1 cellular context compared by ENCODE assay signal in the genomic region with DNA sequence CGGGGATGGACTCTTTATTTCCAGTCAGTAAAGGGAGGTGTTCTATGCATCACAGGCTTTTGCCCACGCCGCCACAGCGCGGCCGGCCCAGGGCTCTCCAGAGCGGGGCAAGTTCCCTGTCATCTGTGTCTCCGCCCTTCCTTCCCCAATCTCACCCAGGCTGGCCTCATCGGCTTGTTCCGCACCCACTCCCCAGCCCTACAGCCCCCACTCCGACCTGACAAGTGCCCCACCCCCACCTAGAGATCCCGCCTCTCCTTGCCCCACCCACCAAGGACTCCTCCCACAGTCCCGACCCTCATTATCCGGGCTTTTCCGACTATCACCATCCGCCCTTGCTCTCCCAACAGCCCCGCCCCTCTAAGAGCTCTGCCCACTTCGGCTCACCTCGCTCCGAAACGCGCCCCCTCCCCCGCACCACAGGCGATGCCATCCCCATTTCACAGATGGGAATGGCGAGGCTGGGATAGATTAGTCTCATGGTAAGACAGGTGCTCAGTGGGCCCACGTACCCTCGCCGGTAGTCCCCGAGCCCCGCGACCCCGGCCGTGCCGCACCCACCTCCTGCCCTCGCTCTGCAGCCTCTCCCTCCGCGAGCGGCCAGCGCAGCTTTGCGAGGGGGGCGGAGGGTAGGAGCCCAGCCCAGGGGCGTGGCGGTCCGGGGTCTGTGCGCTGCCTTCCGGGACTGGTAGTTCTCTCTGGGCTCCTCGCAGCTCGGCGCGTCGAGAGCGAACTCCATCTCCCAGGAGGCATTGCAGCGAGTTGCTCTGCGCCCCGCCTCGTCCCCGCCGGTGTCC.
TF ChIP-seq lines count a peak whose summit lies in the region.

A gene with protein sequence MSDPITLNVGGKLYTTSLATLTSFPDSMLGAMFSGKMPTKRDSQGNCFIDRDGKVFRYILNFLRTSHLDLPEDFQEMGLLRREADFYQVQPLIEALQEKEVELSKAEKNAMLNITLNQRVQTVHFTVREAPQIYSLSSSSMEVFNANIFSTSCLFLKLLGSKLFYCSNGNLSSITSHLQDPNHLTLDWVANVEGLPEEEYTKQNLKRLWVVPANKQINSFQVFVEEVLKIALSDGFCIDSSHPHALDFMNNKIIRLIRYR (minus strand): TSS at position 615 of the 797 bp plus-strand sequence. CDS start 14,072 bp downstream, outside the sequence.

TF ChIP-seq in HepG2, 621 proteins besides CTCF, POLR2A, EP300 and RAD21 (continued from another document and continues in another):
- TF ChIP-seq, protein P1, sequence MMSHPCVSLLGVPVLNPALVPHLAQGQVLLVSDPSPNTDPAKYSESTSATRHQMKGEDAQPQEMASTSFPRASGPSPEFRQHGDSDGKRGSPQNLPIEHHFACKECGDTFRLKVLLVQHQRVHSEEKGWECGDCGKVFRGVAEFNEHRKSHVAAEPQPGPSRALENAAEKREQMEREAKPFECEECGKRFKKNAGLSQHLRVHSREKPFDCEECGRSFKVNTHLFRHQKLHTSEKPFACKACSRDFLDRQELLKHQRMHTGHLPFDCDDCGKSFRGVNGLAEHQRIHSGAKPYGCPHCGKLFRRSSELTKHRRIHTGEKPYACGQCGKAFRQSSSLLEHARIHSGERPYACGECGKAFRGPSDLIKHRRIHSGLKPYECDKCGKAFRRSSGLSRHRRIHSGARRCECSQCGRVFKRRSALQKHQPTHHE (CRISPR knock-in tag; IDR thresholded peaks at IDR 0.05; ENCODE audit: borderline replicate concordance): peak; percentile 74; the same call in 1 of the 2 replicates
- TF ChIP-seq, protein P2, sequence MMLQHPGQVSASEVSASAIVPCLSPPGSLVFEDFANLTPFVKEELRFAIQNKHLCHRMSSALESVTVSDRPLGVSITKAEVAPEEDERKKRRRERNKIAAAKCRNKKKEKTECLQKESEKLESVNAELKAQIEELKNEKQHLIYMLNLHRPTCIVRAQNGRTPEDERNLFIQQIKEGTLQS (CRISPR knock-in tag; IDR thresholded peaks at IDR 0.05): no peak
- TF ChIP-seq, protein P3, sequence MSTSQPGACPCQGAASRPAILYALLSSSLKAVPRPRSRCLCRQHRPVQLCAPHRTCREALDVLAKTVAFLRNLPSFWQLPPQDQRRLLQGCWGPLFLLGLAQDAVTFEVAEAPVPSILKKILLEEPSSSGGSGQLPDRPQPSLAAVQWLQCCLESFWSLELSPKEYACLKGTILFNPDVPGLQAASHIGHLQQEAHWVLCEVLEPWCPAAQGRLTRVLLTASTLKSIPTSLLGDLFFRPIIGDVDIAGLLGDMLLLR (CRISPR knock-in tag; IDR thresholded peaks at IDR 0.05): peak; percentile 70; the same call in 1 of the 2 replicates
- TF ChIP-seq ZNF30 (CRISPR knock-in tag; IDR thresholded peaks at IDR 0.05): no peak
- no peak for TF ChIP-seq ZNF776 (CRISPR knock-in tag; IDR thresholded peaks at IDR 0.05)
- peak; percentile 5; the same call in 1 of the 2 replicates for TF ChIP-seq PHF21A (CRISPR knock-in tag; IDR thresholded peaks at IDR 0.05)
- TF ChIP-seq, protein P4, sequence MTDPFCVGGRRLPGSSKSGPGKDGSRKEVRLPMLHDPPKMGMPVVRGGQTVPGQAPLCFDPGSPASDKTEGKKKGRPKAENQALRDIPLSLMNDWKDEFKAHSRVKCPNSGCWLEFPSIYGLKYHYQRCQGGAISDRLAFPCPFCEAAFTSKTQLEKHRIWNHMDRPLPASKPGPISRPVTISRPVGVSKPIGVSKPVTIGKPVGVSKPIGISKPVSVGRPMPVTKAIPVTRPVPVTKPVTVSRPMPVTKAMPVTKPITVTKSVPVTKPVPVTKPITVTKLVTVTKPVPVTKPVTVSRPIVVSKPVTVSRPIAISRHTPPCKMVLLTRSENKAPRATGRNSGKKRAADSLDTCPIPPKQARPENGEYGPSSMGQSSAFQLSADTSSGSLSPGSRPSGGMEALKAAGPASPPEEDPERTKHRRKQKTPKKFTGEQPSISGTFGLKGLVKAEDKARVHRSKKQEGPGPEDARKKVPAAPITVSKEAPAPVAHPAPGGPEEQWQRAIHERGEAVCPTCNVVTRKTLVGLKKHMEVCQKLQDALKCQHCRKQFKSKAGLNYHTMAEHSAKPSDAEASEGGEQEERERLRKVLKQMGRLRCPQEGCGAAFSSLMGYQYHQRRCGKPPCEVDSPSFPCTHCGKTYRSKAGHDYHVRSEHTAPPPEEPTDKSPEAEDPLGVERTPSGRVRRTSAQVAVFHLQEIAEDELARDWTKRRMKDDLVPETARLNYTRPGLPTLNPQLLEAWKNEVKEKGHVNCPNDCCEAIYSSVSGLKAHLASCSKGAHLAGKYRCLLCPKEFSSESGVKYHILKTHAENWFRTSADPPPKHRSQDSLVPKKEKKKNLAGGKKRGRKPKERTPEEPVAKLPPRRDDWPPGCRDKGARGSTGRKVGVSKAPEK (CRISPR knock-in tag; IDR thresholded peaks at IDR 0.05; ENCODE audit: borderline replicate concordance): no peak
- TF ChIP-seq TBP (CRISPR knock-in tag; IDR thresholded peaks at IDR 0.05): no peak
- TF ChIP-seq, protein P5, sequence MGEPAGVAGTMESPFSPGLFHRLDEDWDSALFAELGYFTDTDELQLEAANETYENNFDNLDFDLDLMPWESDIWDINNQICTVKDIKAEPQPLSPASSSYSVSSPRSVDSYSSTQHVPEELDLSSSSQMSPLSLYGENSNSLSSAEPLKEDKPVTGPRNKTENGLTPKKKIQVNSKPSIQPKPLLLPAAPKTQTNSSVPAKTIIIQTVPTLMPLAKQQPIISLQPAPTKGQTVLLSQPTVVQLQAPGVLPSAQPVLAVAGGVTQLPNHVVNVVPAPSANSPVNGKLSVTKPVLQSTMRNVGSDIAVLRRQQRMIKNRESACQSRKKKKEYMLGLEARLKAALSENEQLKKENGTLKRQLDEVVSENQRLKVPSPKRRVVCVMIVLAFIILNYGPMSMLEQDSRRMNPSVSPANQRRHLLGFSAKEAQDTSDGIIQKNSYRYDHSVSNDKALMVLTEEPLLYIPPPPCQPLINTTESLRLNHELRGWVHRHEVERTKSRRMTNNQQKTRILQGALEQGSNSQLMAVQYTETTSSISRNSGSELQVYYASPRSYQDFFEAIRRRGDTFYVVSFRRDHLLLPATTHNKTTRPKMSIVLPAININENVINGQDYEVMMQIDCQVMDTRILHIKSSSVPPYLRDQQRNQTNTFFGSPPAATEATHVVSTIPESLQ (CRISPR knock-in tag; conservative IDR thresholded peaks at IDR 0.05): 0 out of 2 replicates have a peak, but pooled peaks have one; percentile 28
- no peak for TF ChIP-seq TGIF2 (CRISPR knock-in tag; IDR thresholded peaks at IDR 0.05)
- TF ChIP-seq HES4 (CRISPR knock-in tag; IDR thresholded peaks at IDR 0.05; ENCODE audit: borderline replicate concordance): no peak; the same call in 1 of the 2 replicates
- no peak for TF ChIP-seq CAMTA2 (CRISPR knock-in tag; IDR thresholded peaks at IDR 0.05; ENCODE audit: borderline replicate concordance)
- TF ChIP-seq ZNF816 (CRISPR knock-in tag; IDR thresholded peaks at IDR 0.05; ENCODE audit: borderline replicate concordance): peak; percentile 23; the same call in 1 of the 2 replicates
- TF ChIP-seq TP53 (CRISPR knock-in tag; conservative IDR thresholded peaks at IDR 0.05): no peak
- no peak for TF ChIP-seq PCBP2 (optimal IDR thresholded peaks at IDR 0.05; ENCODE audit: low read depth, low read length, poor library complexity, severe bottlenecking)
- no peak; the same call in 1 of the 2 replicates for TF ChIP-seq ZNF333 (CRISPR knock-in tag; IDR thresholded peaks at IDR 0.05; ENCODE audit: borderline replicate concordance)
- peak; percentile 100 for TF ChIP-seq ZNF629 (CRISPR knock-in tag; conservative IDR thresholded peaks at IDR 0.05)
- TF ChIP-seq SOX6 (IDR thresholded peaks at IDR 0.05): no peak
- peak; percentile 75 for TF ChIP-seq SOX6 (CRISPR knock-in tag; IDR thresholded peaks at IDR 0.05)
- peak; percentile 96 for TF ChIP-seq HDAC1 (CRISPR knock-in tag; IDR thresholded peaks at IDR 0.05)
- TF ChIP-seq, protein P6, sequence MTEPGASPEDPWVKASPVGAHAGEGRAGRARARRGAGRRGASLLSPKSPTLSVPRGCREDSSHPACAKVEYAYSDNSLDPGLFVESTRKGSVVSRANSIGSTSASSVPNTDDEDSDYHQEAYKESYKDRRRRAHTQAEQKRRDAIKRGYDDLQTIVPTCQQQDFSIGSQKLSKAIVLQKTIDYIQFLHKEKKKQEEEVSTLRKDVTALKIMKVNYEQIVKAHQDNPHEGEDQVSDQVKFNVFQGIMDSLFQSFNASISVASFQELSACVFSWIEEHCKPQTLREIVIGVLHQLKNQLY (CRISPR knock-in tag; IDR thresholded peaks at IDR 0.05): peak; percentile 63
- no peak for TF ChIP-seq RARG (CRISPR knock-in tag; IDR thresholded peaks at IDR 0.05; ENCODE audit: low read depth)
- TF ChIP-seq, protein P7, sequence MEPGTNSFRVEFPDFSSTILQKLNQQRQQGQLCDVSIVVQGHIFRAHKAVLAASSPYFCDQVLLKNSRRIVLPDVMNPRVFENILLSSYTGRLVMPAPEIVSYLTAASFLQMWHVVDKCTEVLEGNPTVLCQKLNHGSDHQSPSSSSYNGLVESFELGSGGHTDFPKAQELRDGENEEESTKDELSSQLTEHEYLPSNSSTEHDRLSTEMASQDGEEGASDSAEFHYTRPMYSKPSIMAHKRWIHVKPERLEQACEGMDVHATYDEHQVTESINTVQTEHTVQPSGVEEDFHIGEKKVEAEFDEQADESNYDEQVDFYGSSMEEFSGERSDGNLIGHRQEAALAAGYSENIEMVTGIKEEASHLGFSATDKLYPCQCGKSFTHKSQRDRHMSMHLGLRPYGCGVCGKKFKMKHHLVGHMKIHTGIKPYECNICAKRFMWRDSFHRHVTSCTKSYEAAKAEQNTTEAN (CRISPR knock-in tag; conservative IDR thresholded peaks at IDR 0.05): 0 out of 2 replicates have a peak, but pooled peaks have one; percentile 3
- TF ChIP-seq, protein P8, sequence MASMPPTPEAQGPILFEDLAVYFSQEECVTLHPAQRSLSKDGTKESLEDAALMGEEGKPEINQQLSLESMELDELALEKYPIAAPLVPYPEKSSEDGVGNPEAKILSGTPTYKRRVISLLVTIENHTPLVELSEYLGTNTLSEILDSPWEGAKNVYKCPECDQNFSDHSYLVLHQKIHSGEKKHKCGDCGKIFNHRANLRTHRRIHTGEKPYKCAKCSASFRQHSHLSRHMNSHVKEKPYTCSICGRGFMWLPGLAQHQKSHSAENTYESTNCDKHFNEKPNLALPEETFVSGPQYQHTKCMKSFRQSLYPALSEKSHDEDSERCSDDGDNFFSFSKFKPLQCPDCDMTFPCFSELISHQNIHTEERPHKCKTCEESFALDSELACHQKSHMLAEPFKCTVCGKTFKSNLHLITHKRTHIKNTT (CRISPR knock-in tag; IDR thresholded peaks at IDR 0.05): 0 out of 2 replicates have a peak, but pooled peaks have one; percentile 21
- TF ChIP-seq TAF15 (IDR thresholded peaks at IDR 0.05; ENCODE audit: low read depth, low read length, poor library complexity, severe bottlenecking): no peak
- TF ChIP-seq ZNF678 (CRISPR knock-in tag; IDR thresholded peaks at IDR 0.05): peak; percentile 45; the same call in 1 of the 2 replicates
- TF ChIP-seq IRF2 (CRISPR knock-in tag; IDR thresholded peaks at IDR 0.05): peak; percentile 72
- TF ChIP-seq, protein P9, sequence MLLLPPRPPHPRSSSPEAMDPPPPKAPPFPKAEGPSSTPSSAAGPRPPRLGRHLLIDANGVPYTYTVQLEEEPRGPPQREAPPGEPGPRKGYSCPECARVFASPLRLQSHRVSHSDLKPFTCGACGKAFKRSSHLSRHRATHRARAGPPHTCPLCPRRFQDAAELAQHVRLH (CRISPR knock-in tag; IDR thresholded peaks at IDR 0.05; ENCODE audit: borderline replicate concordance, low read depth): peak; percentile 92; the same call in 1 of the 2 replicates
- TF ChIP-seq GATAD2A (CRISPR knock-in tag; IDR thresholded peaks at IDR 0.05): no peak
- TF ChIP-seq MXD4 (CRISPR knock-in tag; IDR thresholded peaks at IDR 0.05): no peak; the same call in 1 of the 2 replicates
- peak; percentile 20; the same call in 1 of the 2 replicates for TF ChIP-seq AHR (CRISPR knock-in tag; IDR thresholded peaks at IDR 0.05)
- TF ChIP-seq, protein P10, sequence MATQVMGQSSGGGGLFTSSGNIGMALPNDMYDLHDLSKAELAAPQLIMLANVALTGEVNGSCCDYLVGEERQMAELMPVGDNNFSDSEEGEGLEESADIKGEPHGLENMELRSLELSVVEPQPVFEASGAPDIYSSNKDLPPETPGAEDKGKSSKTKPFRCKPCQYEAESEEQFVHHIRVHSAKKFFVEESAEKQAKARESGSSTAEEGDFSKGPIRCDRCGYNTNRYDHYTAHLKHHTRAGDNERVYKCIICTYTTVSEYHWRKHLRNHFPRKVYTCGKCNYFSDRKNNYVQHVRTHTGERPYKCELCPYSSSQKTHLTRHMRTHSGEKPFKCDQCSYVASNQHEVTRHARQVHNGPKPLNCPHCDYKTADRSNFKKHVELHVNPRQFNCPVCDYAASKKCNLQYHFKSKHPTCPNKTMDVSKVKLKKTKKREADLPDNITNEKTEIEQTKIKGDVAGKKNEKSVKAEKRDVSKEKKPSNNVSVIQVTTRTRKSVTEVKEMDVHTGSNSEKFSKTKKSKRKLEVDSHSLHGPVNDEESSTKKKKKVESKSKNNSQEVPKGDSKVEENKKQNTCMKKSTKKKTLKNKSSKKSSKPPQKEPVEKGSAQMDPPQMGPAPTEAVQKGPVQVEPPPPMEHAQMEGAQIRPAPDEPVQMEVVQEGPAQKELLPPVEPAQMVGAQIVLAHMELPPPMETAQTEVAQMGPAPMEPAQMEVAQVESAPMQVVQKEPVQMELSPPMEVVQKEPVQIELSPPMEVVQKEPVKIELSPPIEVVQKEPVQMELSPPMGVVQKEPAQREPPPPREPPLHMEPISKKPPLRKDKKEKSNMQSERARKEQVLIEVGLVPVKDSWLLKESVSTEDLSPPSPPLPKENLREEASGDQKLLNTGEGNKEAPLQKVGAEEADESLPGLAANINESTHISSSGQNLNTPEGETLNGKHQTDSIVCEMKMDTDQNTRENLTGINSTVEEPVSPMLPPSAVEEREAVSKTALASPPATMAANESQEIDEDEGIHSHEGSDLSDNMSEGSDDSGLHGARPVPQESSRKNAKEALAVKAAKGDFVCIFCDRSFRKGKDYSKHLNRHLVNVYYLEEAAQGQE (IDR thresholded peaks at IDR 0.05; ENCODE audit: borderline replicate concordance in 1 of 2, low read depth in 1 of 2, low read length in 2 of 2): no peak
- no peak for TF ChIP-seq TOE1 (CRISPR knock-in tag; IDR thresholded peaks at IDR 0.05)
- TF ChIP-seq ZNF530 (CRISPR knock-in tag; IDR thresholded peaks at IDR 0.05; ENCODE audit: low read depth): no peak
- 0 out of 2 replicates have a peak, but pooled peaks have one; percentile 60 for TF ChIP-seq ZNF24 (IDR thresholded peaks at IDR 0.05)
- peak; percentile 34 for TF ChIP-seq ZNF614 (CRISPR knock-in tag; IDR thresholded peaks at IDR 0.05; ENCODE audit: borderline replicate concordance)
- no peak for TF ChIP-seq TCF7L2 (IDR thresholded peaks at IDR 0.05; ENCODE audit: low read depth, low read length)
- no peak for TF ChIP-seq ZNF138 (CRISPR knock-in tag; IDR thresholded peaks at IDR 0.05; ENCODE audit: low read depth)
- TF ChIP-seq GTF3A (CRISPR knock-in tag; conservative IDR thresholded peaks at IDR 0.05): no peak
- peak; percentile 69 for TF ChIP-seq CREM (IDR thresholded peaks at IDR 0.05)
- TF ChIP-seq CREM (CRISPR knock-in tag; IDR thresholded peaks at IDR 0.05): no peak
- peak; percentile 69 for TF ChIP-seq ZZZ3 (CRISPR knock-in tag; IDR thresholded peaks at IDR 0.05; ENCODE audit: borderline replicate concordance)
- TF ChIP-seq RNF2 (conservative IDR thresholded peaks at IDR 0.05; ENCODE audit: low read depth): 0 out of 2 replicates have a peak, but pooled peaks have one; percentile 54
- TF ChIP-seq ZBTB38 (CRISPR knock-in tag; IDR thresholded peaks at IDR 0.05): peak; percentile 74
- TF ChIP-seq ZNF549 (CRISPR knock-in tag; IDR thresholded peaks at IDR 0.05): no peak
